Comparison of ENCODE assay signal across 8 cellular contexts in genomic region chr5:73564644-73565165, GRCh38. TPM values are rescaled to one million over a fixed set of nuclear protein-coding genes. Genes with fewer than 3 reads are reported as not detected.
DNase-seq lines count a peak whose midpoint lies in the region; ATAC-seq and TF ChIP-seq lines count a peak whose summit lies in the region.

No MANE protein-coding gene starts in this region.

- peak overlapping the region; percentile 97 for H3K4me3 Mint-ChIP-seq in progenitor cell of endocrine pancreas (ENCODE audit: low read depth)

- ATAC-seq in GM18511 (IDR thresholded peaks at IDR 0.05; ENCODE audit: unreplicated experiment) (peak; percentile 13), HG03196 (IDR thresholded peaks at IDR 0.05; ENCODE audit: unreplicated experiment) (peak; percentile 10)

- peak; percentile 4 for DNase-seq in activated CD4-positive, alpha-beta T cell treated with anti-CD3 and anti-CD28 coated beads, Interleukin-2, amount 50 U/mL, for 1 hour
- peak; percentile 39 for DNase-seq in fibroblast of villous mesenchyme (ENCODE audit: low read depth)
- no peak for DNase-seq in progenitor cell of endocrine pancreas (ENCODE audit: low spot score, unreplicated experiment)
- DNase-seq in GM13976 (ENCODE audit: low spot score), result no peak
- DNase-seq in DMS53 treated with DMSO at 0.1 percent for 48 hours (lab: John Stamatoyannopoulos, UW; ENCODE audit: unreplicated experiment), result no peak
- no peak for DNase-seq in NCI-H2107 treated with DMSO at 0.1 percent for 48 hours (lab: John Stamatoyannopoulos, UW; ENCODE audit: unreplicated experiment)

- H3K36me3 Mint-ChIP-seq in progenitor cell of endocrine pancreas (ENCODE audit: insufficient read depth), result peaks cover 5% of the 10 kb centered on the region

- H3K27ac Mint-ChIP-seq in progenitor cell of endocrine pancreas, result peak overlapping the region; percentile 99

- peak overlapping the region; percentile 94 for H3K4me3 ChIP-seq in fibroblast of villous mesenchyme (ENCODE audit: low read depth, low read length)

- H3K4me1 Mint-ChIP-seq in progenitor cell of endocrine pancreas (ENCODE audit: low read depth), result peaks cover 23% of the 10 kb centered on the region

- H3K9me3 Mint-ChIP-seq in progenitor cell of endocrine pancreas (ENCODE audit: low read depth), result no peaks in the 10 kb centered on the region

- no peak for TF ChIP-seq CTCF in fibroblast of villous mesenchyme (IDR thresholded peaks at IDR 0.05; ENCODE audit: insufficient read depth, low read depth, low read length)
- TF ChIP-seq CTCF in progenitor cell of endocrine pancreas (IDR thresholded peaks at IDR 0.05; ENCODE audit: unreplicated experiment), result no peak
- no peak for TF ChIP-seq CTCF in GM13976 (IDR thresholded peaks at IDR 0.05; ENCODE audit: borderline replicate concordance, control extremely low read depth, extremely low read depth, insufficient read depth, missing control alignments)

- no peaks in the 10 kb centered on the region for H3K27me3 Mint-ChIP-seq in progenitor cell of endocrine pancreas

- in situ Hi-C loops in GM13976 (cut with MboI; ENCODE audit: low sequenced_read_pairs, unreplicated experiment), result no loop called here

RNA-seq across cellular contexts. Expression of gene ANKRA2, which starts 0.7 kb away (rescaled TPM):
- 14.5 and 19.9 TPM in 2 replicates for total RNA-seq in fibroblast of villous mesenchyme
- total RNA-seq in progenitor cell of endocrine pancreas, result 27.3 and 28.4 TPM in 2 replicates

RNA-seq across cellular contexts. Expression of gene UTP15, which starts 0.8 kb away (rescaled TPM):
- 30.3 and 30.7 TPM in 2 replicates for total RNA-seq in fibroblast of villous mesenchyme
- 20.6 and 21.8 TPM in 2 replicates for total RNA-seq in progenitor cell of endocrine pancreas

Comparison
In these comparisons a context has a peak if more than half of its experiments do, and no peak if none do; other contexts are left out.
1. DNase-seq: peak in activated CD4-positive, alpha-beta T cell treated with anti-CD3 and anti-CD28 coated beads, Interleukin-2, amount 50 U/mL, for 1 hour (single experiment) and fibroblast of villous mesenchyme (single experiment); none in progenitor cell of endocrine pancreas (single experiment), GM13976 (single experiment), DMS53 treated with DMSO at 0.1 percent for 48 hours (single experiment) and NCI-H2107 treated with DMSO at 0.1 percent for 48 hours (single experiment).